In the genomic region with DNA sequence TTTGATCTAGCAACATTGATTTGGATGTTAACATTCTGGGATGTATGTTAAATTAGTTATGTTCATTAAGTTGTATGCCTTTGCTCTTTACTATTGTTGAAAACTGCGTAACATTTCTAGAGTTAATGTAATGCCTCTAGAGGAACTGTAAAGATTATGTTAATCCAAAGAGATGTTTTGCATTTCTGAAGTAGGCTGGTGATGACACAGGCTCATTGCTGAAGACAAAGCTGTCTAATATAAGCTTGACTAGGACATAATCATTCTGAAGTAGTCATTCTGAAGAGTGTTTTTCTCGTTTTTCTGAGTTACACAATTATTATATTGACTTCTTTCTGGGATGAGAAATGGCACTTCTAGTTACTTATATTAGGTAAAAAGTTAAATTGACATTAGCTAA, we compare ENCODE assay signal across 20 cellular contexts.
DNase-seq lines count a peak whose midpoint lies in the region; ATAC-seq, FAIRE-seq and TF ChIP-seq lines count a peak whose summit lies in the region.
"Had no signal": no experiment of that assay in that cellular context is flagged by ENCODE, and none has a peak within 500 bp of the region (broad histone marks: within the 10 kb centered on the region; RNA-seq: fewer than 3 reads in every experiment).

No MANE protein-coding gene starts in this region.

- H3K36me3 Mint-ChIP-seq in astrocyte (ENCODE audit: low read depth, unreplicated experiment) = peaks cover 17% of the 10 kb centered on the region
- peaks cover 16% of the 10 kb centered on the region for H3K36me3 Mint-ChIP-seq in memory B cell

- DNase-seq in GM23248 = peak; percentile 23
- no peak for DNase-seq in astrocyte (ENCODE audit: low read depth)
- DNase-seq in memory B cell (ENCODE audit: low spot score in 2 of 2) = no peak
- DNase-seq in activated effector memory CD4-positive, alpha-beta T cell treated with anti-CD3 and anti-CD28 coated beads, Interleukin-2, amount 50 U/mL, for 16 hours = no peak
- DNase-seq in NCI-H510A treated with DMSO at 0.1 percent for 48 hours (lab: John Stamatoyannopoulos, UW) = no peak
- DNase-seq in NK-92 treated with Interleukin-12 subunit alpha and Interleukin-12 subunit beta, amount 100 ng/mL, for 24 hours (lab: John Stamatoyannopoulos, UW) = no peak
- DNase-seq: ACHN; C1 segment of cervical spinal cord; Calu3; CD4-positive, alpha-beta T cell; DMS79; EL had no signal

- TF ChIP-seq CTCF in astrocyte (IDR thresholded peaks at IDR 0.05; ENCODE audit: insufficient read depth, low read depth, low read length) = no peak

- H4K20me1 ChIP-seq in GM23248 (ENCODE audit: insufficient read depth) (no peaks in the 10 kb centered on the region), astrocyte (ENCODE audit: insufficient read depth, low read length) (no peaks in the 10 kb centered on the region)

- H3K27me3 Mint-ChIP-seq in astrocyte (ENCODE audit: low read depth, unreplicated experiment) (no peaks in the 10 kb centered on the region), memory B cell (no peaks in the 10 kb centered on the region)
- H3K27me3 Mint-ChIP-seq: B cell; CD4-positive, alpha-beta T cell had no signal

- H3K9me3 ChIP-seq in GM23248 (ENCODE audit: low read depth) (no peaks in the 10 kb centered on the region), astrocyte (ENCODE audit: insufficient read depth, low read depth, low read length) (no peaks in the 10 kb centered on the region)
- H3K9me3 ChIP-seq: HAP-1 had no signal

- H3K4me1 ChIP-seq in GM23248 (ENCODE audit: insufficient read depth) (peaks cover 18% of the 10 kb centered on the region), astrocyte (ENCODE audit: insufficient read depth, low read length) (peaks cover 13% of the 10 kb centered on the region)

- peak; percentile 55 for FAIRE-seq in astrocyte (lab: Jason Lieb, UNC)
- FAIRE-seq: G401.6, GM12892, H1, HTR-8/SVneo, K562 had no signal

- H3K27ac ChIP-seq in GM23248 (peak overlapping the region; percentile 10; the same call in 1 of the 2 replicates), astrocyte (ENCODE audit: low read depth, low read length) (no peak overlapping the region)

- in situ Hi-C loops in GM23248 (cut with MboI) = no loop called here

- H3K9me2 ChIP-seq in GM23248 (ENCODE audit: insufficient read depth) = no peaks in the 10 kb centered on the region

- H3K4me2 ChIP-seq in GM23248 (ENCODE audit: unreplicated experiment) (peak overlapping the region; percentile 3), astrocyte (ENCODE audit: low read length) (no peak overlapping the region)

- peaks cover 7% of the 10 kb centered on the region; the same call in 1 of the 2 replicates for H3K36me3 ChIP-seq in GM23248 (ENCODE audit: low read depth)
- H3K36me3 ChIP-seq in astrocyte (ENCODE audit: insufficient read depth, low read length) = peaks cover 4% of the 10 kb centered on the region
- H3K36me3 ChIP-seq: HAP-1 had no signal

- no peak overlapping the region for H3K27ac Mint-ChIP-seq in astrocyte (ENCODE audit: unreplicated experiment)
- peak overlapping the region; percentile 45 for H3K27ac Mint-ChIP-seq in memory B cell
- H3K27ac Mint-ChIP-seq: B cell; CD4-positive, alpha-beta T cell had no signal

- H3K4me3 Mint-ChIP-seq in astrocyte (ENCODE audit: unreplicated experiment) (no peak overlapping the region), memory B cell (no peak overlapping the region)
- H3K4me3 Mint-ChIP-seq: B cell; CD4-positive, alpha-beta T cell had no signal

- H3K79me2 ChIP-seq in GM23248 (ENCODE audit: insufficient read depth) (no peaks in the 10 kb centered on the region), astrocyte (ENCODE audit: insufficient read depth, low read length) (no peaks in the 10 kb centered on the region)

- H3K4me1 Mint-ChIP-seq in astrocyte (ENCODE audit: low read depth, unreplicated experiment) (peaks cover 30% of the 10 kb centered on the region), memory B cell (peaks cover 3% of the 10 kb centered on the region)
- H3K4me1 Mint-ChIP-seq: B cell had no signal

- H3F3A ChIP-seq in GM23248 (ENCODE audit: insufficient read depth) = peaks cover 19% of the 10 kb centered on the region

- no peaks in the 10 kb centered on the region for H3K27me3 ChIP-seq in GM23248 (replicated peaks; ENCODE audit: insufficient read depth)
- no peaks in the 10 kb centered on the region for H3K27me3 ChIP-seq in astrocyte (ENCODE audit: insufficient read depth, low read length)

- WGBS in GM23248 (ENCODE audit: low coverage in 1 of 2, low lambda C conversion rate in 2 of 2, missing lambda C conversion rate in 2 of 2), 2 experiments = 65 to 67% methylated on average over 2 of the region's 2 CpGs

- H3K4me3 ChIP-seq in GM23248 (no peak overlapping the region), astrocyte (ENCODE audit: insufficient read depth, low read depth, low read length) (no peak overlapping the region)
- H3K4me3 ChIP-seq: HAP-1, K562 had no signal

- peaks cover 6% of the 10 kb centered on the region for H3K9me3 Mint-ChIP-seq in astrocyte (ENCODE audit: unreplicated experiment)
- no peaks in the 10 kb centered on the region for H3K9me3 Mint-ChIP-seq in memory B cell
- H3K9me3 Mint-ChIP-seq: CD4-positive, alpha-beta T cell had no signal

- H3K9ac ChIP-seq in GM23248 (no peak overlapping the region), astrocyte (ENCODE audit: low read length) (no peak overlapping the region)

- ATAC-seq in memory B cell (ENCODE audit: low read depth) = no peak
- no peak for ATAC-seq in GM19452 (IDR thresholded peaks at IDR 0.05; ENCODE audit: unreplicated experiment)
- ATAC-seq: K562 had no signal

- H2AFZ ChIP-seq in GM23248 (no peak overlapping the region), astrocyte (ENCODE audit: low read depth, low read length) (no peak overlapping the region)
